In genomic region chr2:181198188-181198864, GRCh38 we compare ENCODE assay signal across 24 cellular contexts.
DNase-seq lines count a peak whose midpoint lies in the region; ATAC-seq, FAIRE-seq and TF ChIP-seq lines count a peak whose summit lies in the region.
"Had no signal": no experiment of that assay in that cellular context is flagged by ENCODE, and none has a peak within 500 bp of the region (broad histone marks: within the 10 kb centered on the region; RNA-seq: fewer than 3 reads in every experiment).

No MANE protein-coding gene starts in this region.

- peak overlapping the region; percentile 32 for H3K4me3 Mint-ChIP-seq in activated CD8-positive, alpha-beta memory T cell treated with anti-CD3 and anti-CD28 coated beads, Interleukin-2, amount 10 ng/mL, durations not matched to agents 7 days and 5 days
- H3K4me3 Mint-ChIP-seq in T-helper 2 cell treated with Interferon-gamma antibody and Interleukin-4, amounts not matched to agents 5 μg/mL and 100 μg/mL, for 36 hours = peak overlapping the region; percentile 52
- H3K4me3 Mint-ChIP-seq in naive thymus-derived CD4-positive, alpha-beta T cell = peak overlapping the region; percentile 22 to 83 (median 67)

- H3K4me3 ChIP-seq in naive thymus-derived CD4-positive, alpha-beta T cell (ENCODE audit: low read length) = peak overlapping the region; percentile 26
- H3K4me3 ChIP-seq: ascending aorta, lower lobe of right lung, PC-9, uterus had no signal

- peak overlapping the region; percentile 6 for H3K27ac ChIP-seq in naive thymus-derived CD4-positive, alpha-beta T cell (ENCODE audit: low read depth, low read length)
- H3K27ac ChIP-seq: ascending aorta, HL-60, lower lobe of right lung, PC-9, uterus, WERI-Rb-1 had no signal

- ATAC-seq in activated CD8-positive, alpha-beta memory T cell treated with anti-CD3 and anti-CD28 coated beads, Interleukin-2, amount 10 ng/mL, durations not matched to agents 7 days and 5 days = peak; percentile 29
- ATAC-seq in naive thymus-derived CD4-positive, alpha-beta T cell = peak; percentile 26
- ATAC-seq in HG03571 (IDR thresholded peaks at IDR 0.05; ENCODE audit: unreplicated experiment) = no peak
- ATAC-seq: lower lobe of right lung had no signal

- TF ChIP-seq POLR2A in GM12892 (IDR thresholded peaks at IDR 0.05; ENCODE audit: low read depth, low read length) = no peak

- CTCF ChIA-PET in activated CD8-positive, alpha-beta memory T cell treated with anti-CD3 and anti-CD28 coated beads, Interleukin-2, amount 10 ng/mL, durations not matched to agents 7 days and 5 days (lab: Charles Lee) = interaction anchor here (1.3 to 4.8 kb wide), 4 partner anchors 10 to 94 kb away, joined by 3 to 25 read pairs (median 4); no protein-coding TSS in a partner anchor
- CTCF ChIA-PET in naive thymus-derived CD4-positive, alpha-beta T cell (lab: Charles Lee) = interaction anchor here (1.0 kb wide), 1 partner anchor 258 kb away, joined by 3 read pairs; the partner anchor contains the start of gene ITGA4

- no peaks in the 10 kb centered on the region for H3K27me3 ChIP-seq in naive thymus-derived CD4-positive, alpha-beta T cell (ENCODE audit: control insufficient read depth in 2 of 2, insufficient read depth in 2 of 2, low read length in 2 of 2)
- H3K27me3 ChIP-seq: ascending aorta, uterus had no signal

- peaks cover 18% of the 10 kb centered on the region for H3K9me3 Mint-ChIP-seq in activated CD8-positive, alpha-beta memory T cell treated with anti-CD3 and anti-CD28 coated beads, Interleukin-2, amount 10 ng/mL, durations not matched to agents 7 days and 5 days (ENCODE audit: low read depth)
- peaks cover 51% of the 10 kb centered on the region for H3K9me3 Mint-ChIP-seq in T-helper 2 cell treated with Interferon-gamma antibody and Interleukin-4, amounts not matched to agents 5 μg/mL and 100 μg/mL, for 36 hours
- H3K9me3 Mint-ChIP-seq in naive thymus-derived CD4-positive, alpha-beta T cell = peaks cover 2 to 38% (median 12%) of the 10 kb centered on the region in 11 donors

- DNase-seq in activated CD8-positive, alpha-beta memory T cell treated with anti-CD3 and anti-CD28 coated beads, Interleukin-2, amount 10 ng/mL, durations not matched to agents 7 days and 5 days = no peak
- DNase-seq in activated CD8-positive, alpha-beta memory T cell treated with anti-CD3 and anti-CD28 coated beads, Interleukin-2, amount 50 U/mL, for 48 hours = no peak
- DNase-seq in GM12892 (ENCODE audit: insufficient read length) (no peak), GM19240 (ENCODE audit: insufficient read length, low spot score) (no peak), nucleus accumbens (lab: John Stamatoyannopoulos, UW) (no peak)
- no peak for DNase-seq in T-helper 2 cell treated with Interferon-gamma antibody and Interleukin-4, amounts not matched to agents 5 μg/mL and 100 μg/mL, for 36 hours (ENCODE audit: low spot score)
- peak in 6 of 9 donors; percentile 5 to 37 (median 20) for DNase-seq in naive thymus-derived CD4-positive, alpha-beta T cell
- DNase-seq: activated effector memory CD4-positive, alpha-beta T cell treated with anti-CD3 and anti-CD28 coated beads, Interleukin-2, amount 50 U/mL, for 16 hours; cerebellar nuclear complex; erythroblast; foreskin melanocyte; GF-D8; lower lobe of right lung; NCI-H1694; NCI-H748 treated with DMSO at 0.1 percent for 48 hours; SIG-M5; stimulated activated CD4-positive, alpha-beta T cell treated with anti-CD3 and anti-CD28 coated beads, Interleukin-4, amount 100 ng/mL, for 4 hours; uterus; WERI-Rb-1 had no signal

- H3K4me1 ChIP-seq in naive thymus-derived CD4-positive, alpha-beta T cell (ENCODE audit: control insufficient read depth in 2 of 2, insufficient read depth in 2 of 2, low read length in 2 of 2) = peaks cover 34 to 38% of the 10 kb centered on the region in 2 donors
- H3K4me1 ChIP-seq: ascending aorta, lower lobe of right lung, uterus had no signal

- no peaks in the 10 kb centered on the region for H3K36me3 ChIP-seq in naive thymus-derived CD4-positive, alpha-beta T cell (ENCODE audit: control insufficient read depth in 2 of 3, insufficient read depth in 3 of 3, low read length in 3 of 3)
- H3K36me3 ChIP-seq: ascending aorta, lower lobe of right lung, uterus, WERI-Rb-1 had no signal

- H3K27me3 Mint-ChIP-seq in activated CD8-positive, alpha-beta memory T cell treated with anti-CD3 and anti-CD28 coated beads, Interleukin-2, amount 10 ng/mL, durations not matched to agents 7 days and 5 days = no peaks in the 10 kb centered on the region
- H3K27me3 Mint-ChIP-seq in T-helper 2 cell treated with Interferon-gamma antibody and Interleukin-4, amounts not matched to agents 5 μg/mL and 100 μg/mL, for 36 hours (ENCODE audit: low read depth) = no peaks in the 10 kb centered on the region
- H3K27me3 Mint-ChIP-seq in naive thymus-derived CD4-positive, alpha-beta T cell = no peaks in the 10 kb centered on the region

- POLR2A ChIA-PET in naive thymus-derived CD4-positive, alpha-beta T cell (lab: Charles Lee) = interaction anchor here (0.6 to 1.1 kb wide), 4 partner anchors 9 to 1935 kb away, joined by 3 to 4 read pairs (median 3); no protein-coding TSS in a partner anchor

- H3K4me1 Mint-ChIP-seq in activated CD8-positive, alpha-beta memory T cell treated with anti-CD3 and anti-CD28 coated beads, Interleukin-2, amount 10 ng/mL, durations not matched to agents 7 days and 5 days = peaks cover 73% of the 10 kb centered on the region
- peaks cover 50% of the 10 kb centered on the region for H3K4me1 Mint-ChIP-seq in T-helper 2 cell treated with Interferon-gamma antibody and Interleukin-4, amounts not matched to agents 5 μg/mL and 100 μg/mL, for 36 hours (ENCODE audit: low read depth)
- H3K4me1 Mint-ChIP-seq in naive thymus-derived CD4-positive, alpha-beta T cell = peaks cover 28 to 77% (median 62%) of the 10 kb centered on the region in 7 donors

- peak overlapping the region; percentile 88 for H3K27ac Mint-ChIP-seq in activated CD8-positive, alpha-beta memory T cell treated with anti-CD3 and anti-CD28 coated beads, Interleukin-2, amount 10 ng/mL, durations not matched to agents 7 days and 5 days
- H3K27ac Mint-ChIP-seq in T-helper 2 cell treated with Interferon-gamma antibody and Interleukin-4, amounts not matched to agents 5 μg/mL and 100 μg/mL, for 36 hours = peak overlapping the region; percentile 88
- H3K27ac Mint-ChIP-seq in naive thymus-derived CD4-positive, alpha-beta T cell = peak overlapping the region; percentile 45 to 94 (median 84)

- peaks cover 81% of the 10 kb centered on the region for H3K36me3 Mint-ChIP-seq in activated CD8-positive, alpha-beta memory T cell treated with anti-CD3 and anti-CD28 coated beads, Interleukin-2, amount 10 ng/mL, durations not matched to agents 7 days and 5 days
- peaks cover 75% of the 10 kb centered on the region for H3K36me3 Mint-ChIP-seq in T-helper 2 cell treated with Interferon-gamma antibody and Interleukin-4, amounts not matched to agents 5 μg/mL and 100 μg/mL, for 36 hours (ENCODE audit: low read depth)
- peaks cover 12 to 72% (median 27%) of the 10 kb centered on the region in 5 donors for H3K36me3 Mint-ChIP-seq in naive thymus-derived CD4-positive, alpha-beta T cell

- peak; percentile 62 for FAIRE-seq in GM12892 (lab: Jason Lieb, UNC)
- FAIRE-seq: keratinocyte had no signal

- intact Hi-C loops in naive thymus-derived CD4-positive, alpha-beta T cell (cut with micrococcal nuclease) = loop anchor here (1.0 to 5.0 kb wide), 5 partner anchors 14 to 56 kb away; no protein-coding TSS in a partner anchor

- H3K9me3 ChIP-seq in naive thymus-derived CD4-positive, alpha-beta T cell (ENCODE audit: control insufficient read depth in 2 of 3, low read length in 3 of 3) = no peaks in the 10 kb centered on the region
- H3K9me3 ChIP-seq: ascending aorta, lower lobe of right lung, uterus had no signal

Comparison
In these comparisons a context has a peak if more than half of its experiments do, and no peak if none do; other contexts are left out.
1. DNase-seq: peak in naive thymus-derived CD4-positive, alpha-beta T cell (6 of 9); none in activated CD8-positive, alpha-beta memory T cell treated with anti-CD3 and anti-CD28 coated beads, Interleukin-2, amount 10 ng/mL, durations not matched to agents 7 days and 5 days (single experiment), activated CD8-positive, alpha-beta memory T cell treated with anti-CD3 and anti-CD28 coated beads, Interleukin-2, amount 50 U/mL, for 48 hours (single experiment), GM12892 (single experiment), T-helper 2 cell treated with Interferon-gamma antibody and Interleukin-4, amounts not matched to agents 5 μg/mL and 100 μg/mL, for 36 hours (single experiment), GM19240 (single experiment) and nucleus accumbens (0 of 56).
2. Peak in every context shown above with its lines, with median percentiles within 50 percentile points of each other: H3K27ac Mint-ChIP-seq and H3K4me3 Mint-ChIP-seq.